In genomic region chr2:33476100-33476792, GRCh38 we compare ENCODE assay signal across 9 cellular contexts. TPM values are rescaled to one million over a fixed set of nuclear protein-coding genes. Genes with fewer than 3 reads are reported as not detected.
DNase-seq lines count a peak whose midpoint lies in the region; ATAC-seq, FAIRE-seq and TF ChIP-seq lines count a peak whose summit lies in the region.
"Had no signal": no experiment of that assay in that cellular context is flagged by ENCODE, and none has a peak within 500 bp of the region (broad histone marks: within the 10 kb centered on the region; RNA-seq: fewer than 3 reads in every experiment).

TSS of gene RASGRP3 (plus strand) at chr2:33476649. CDS start at chr2:33515137, 38,488 bp downstream.

- DNase-seq in NCI-H82 (lab: John Stamatoyannopoulos, UW) = peak; percentile 65
- DNase-seq in NCI-H82 treated with DMSO at 0.1 percent for 48 hours (lab: John Stamatoyannopoulos, UW; ENCODE audit: unreplicated experiment) = no peak
- peak; percentile 66 for DNase-seq in NCI-H2107 treated with DMSO at 0.1 percent for 48 hours (lab: John Stamatoyannopoulos, UW; ENCODE audit: unreplicated experiment)
- peak; percentile 46 to 71 for DNase-seq in central memory CD8-positive, alpha-beta T cell (ENCODE audit: low spot score in 2 of 2)
- peak; percentile 92 for DNase-seq in kidney
- DNase-seq in stimulated activated CD4-positive, alpha-beta T cell treated with anti-CD3 and anti-CD28 coated beads, Interleukin-12 subunit alpha, Interleukin-12 subunit beta, amount 100 ng/mL, for 48 hours (ENCODE audit: low read depth in 2 of 3, low spot score in 1 of 3) = peak; percentile 36 to 43 (median 40)

- H3K36me3 Mint-ChIP-seq in central memory CD8-positive, alpha-beta T cell (ENCODE audit: insufficient read depth) = peaks cover 15% of the 10 kb centered on the region

- no peaks in the 10 kb centered on the region for H3K27me3 Mint-ChIP-seq in central memory CD8-positive, alpha-beta T cell

- H3K36me3 ChIP-seq in kidney (ENCODE audit: control insufficient read depth in 1 of 2, insufficient read depth in 2 of 2, low read length in 2 of 2) = no peaks in the 10 kb centered on the region

- H3K9me3 Mint-ChIP-seq in central memory CD8-positive, alpha-beta T cell = no peaks in the 10 kb centered on the region

- no peak for TF ChIP-seq CTCF in kidney (IDR thresholded peaks at IDR 0.05; ENCODE audit: borderline replicate concordance, extremely low read depth, insufficient read depth)

- no peaks in the 10 kb centered on the region for H3K9me3 ChIP-seq in kidney (ENCODE audit: control insufficient read depth in 1 of 2, low read length in 2 of 2)

- no peak for FAIRE-seq in kidney (lab: Jason Lieb, UNC)
- FAIRE-seq: G401.6 had no signal

- intact Hi-C loops in kidney (cut with DNase I) = no loop called here

- H3K4me3 ChIP-seq in kidney (ENCODE audit: low read length in 2 of 2) = peak within 1 kb of the TSS; percentile 82 to 87

- H3K9ac ChIP-seq in kidney (ENCODE audit: low read length in 2 of 2) = peak within 1 kb of the TSS; percentile 75 to 82

- peaks cover 6 to 12% of the 10 kb centered on the region in 2 donors for H3K4me1 ChIP-seq in kidney (ENCODE audit: control insufficient read depth in 1 of 2, insufficient read depth in 1 of 2, low read depth in 1 of 2, low read length in 2 of 2)

- ATAC-seq in HG02938 (IDR thresholded peaks at IDR 0.05; ENCODE audit: unreplicated experiment) = peak; percentile 49
- peak; percentile 67 to 69 for ATAC-seq in activated CD4-positive, CD25-positive, alpha-beta regulatory T cell treated with anti-CD3 and anti-CD28 coated beads, Interleukin-2, amount 50 U/mL, for 24 hours
- peak; percentile 77 for ATAC-seq in central memory CD8-positive, alpha-beta T cell (replicated peaks; ENCODE audit: extremely low read depth, poor library complexity, severe bottlenecking)

- peak within 1 kb of the TSS; percentile 99 for H3K27ac Mint-ChIP-seq in central memory CD8-positive, alpha-beta T cell (ENCODE audit: low read depth)

- H3K27ac ChIP-seq in kidney (ENCODE audit: low read depth in 2 of 2, low read length in 2 of 2) = peak within 1 kb of the TSS; percentile 79 to 90

- peaks cover 29% of the 10 kb centered on the region for H3K4me1 Mint-ChIP-seq in central memory CD8-positive, alpha-beta T cell

- H3K4me3 Mint-ChIP-seq in central memory CD8-positive, alpha-beta T cell = peak within 1 kb of the TSS; percentile 97

RNA-seq across cellular contexts. Expression of gene RASGRP3, which starts in this region (rescaled TPM):
- total RNA-seq in kidney = 22.6 TPM
- 7.8 TPM for polyA plus RNA-seq in kidney (ENCODE audit: insufficient read depth, low read depth, low replicate concordance)
